In genomic region chr11:59954219-59954847, GRCh38 we compare ENCODE assay signal across 37 cellular contexts. TPM values are rescaled to one million over a fixed set of nuclear protein-coding genes. Genes with fewer than 3 reads are reported as not detected.
"Had no signal": no experiment of that assay in that cellular context is flagged by ENCODE, and none has a peak within 500 bp of the region (broad histone marks: within the 10 kb centered on the region; RNA-seq: fewer than 3 reads in every experiment).

No MANE protein-coding gene starts in this region.

- H2AFZ ChIP-seq: hepatocyte had no signal

- H3K36me3 ChIP-seq: adrenal gland, esophagus squamous epithelium, gastroesophageal sphincter, heart right ventricle had no signal

- H3K27ac ChIP-seq: adrenal gland, body of pancreas, esophagus squamous epithelium, gastroesophageal sphincter, heart right ventricle, hepatocyte, VCaP had no signal

- DNase-seq: activated B cell treated with CpG ODN at 0.5 μM for 24 hours; activated CD4-positive, alpha-beta T cell treated with anti-CD3 and anti-CD28 coated beads for 48 hours; activated CD4-positive, alpha-beta T cell treated with anti-CD3 and anti-CD28 coated beads, Interleukin-2, amount 50 U/mL, for 1 hour; activated CD4-positive, alpha-beta T cell treated with anti-CD3 and anti-CD28 coated beads, Interleukin-2, amount 50 U/mL, for 48 hours; activated CD8-positive, alpha-beta memory T cell treated with anti-CD3 and anti-CD28 coated beads for 24 hours; activated CD8-positive, alpha-beta T cell treated with anti-CD3 and anti-CD28 coated beads for 36 hours; activated effector memory CD4-positive, alpha-beta T cell treated with Interleukin-2 at 50 U/mL for 16 hours; activated naive CD4-positive, alpha-beta T cell treated with anti-CD3 and anti-CD28 coated beads for 36 hours; activated naive CD8-positive, alpha-beta T cell treated with anti-CD3 and anti-CD28 coated beads for 36 hours; activated naive CD8-positive, alpha-beta T cell treated with anti-CD3 and anti-CD28 coated beads, Interleukin-2, amount 50 U/mL, for 24 hours; activated T-cell treated with anti-CD3 and anti-CD28 coated beads, Interleukin-2, amount 50 U/mL, for 4 hours; adrenal gland; amygdala; aorta; body of pancreas; caudate nucleus; cortex of kidney; dermis blood vessel endothelial cell; effector CD4-positive, alpha-beta T cell; effector memory CD8-positive, alpha-beta T cell; esophagus squamous epithelium; foreskin melanocyte; heart right ventricle; T-helper 2 cell had no signal

- H3K4me1 ChIP-seq: adrenal gland, body of pancreas, esophagus squamous epithelium, gastroesophageal sphincter, heart right ventricle had no signal

- H3K27me3 ChIP-seq: adrenal gland, body of pancreas, esophagus squamous epithelium, gastroesophageal sphincter, heart right ventricle, hepatocyte had no signal

- H3K36me3 Mint-ChIP-seq: activated naive CD4-positive, alpha-beta T cell treated with anti-CD3 and anti-CD28 coated beads, Interleukin-2, amount 50 U/mL, for 24 hours; activated naive CD8-positive, alpha-beta T cell treated with anti-CD3 and anti-CD28 coated beads for 36 hours had no signal

- H3K4me3 ChIP-seq: adrenal gland, body of pancreas, esophagus squamous epithelium, gastroesophageal sphincter, heart right ventricle, hepatocyte had no signal

- ATAC-seq: activated CD4-positive, CD25-positive, alpha-beta regulatory T cell treated with anti-CD3 and anti-CD28 coated beads, Interleukin-2, amount 50 U/mL, for 24 hours; activated CD8-positive, alpha-beta T cell treated with anti-CD3 and anti-CD28 coated beads for 36 hours; activated naive CD8-positive, alpha-beta T cell treated with anti-CD3 and anti-CD28 coated beads, Interleukin-2, amount 50 U/mL, for 24 hours; activated T-cell treated with anti-CD3 and anti-CD28 coated beads, Interleukin-2, amount 50 U/mL, for 4 hours; activated T-helper 17 cell treated with anti-CD3 and anti-CD28 coated beads, Interleukin-2, amount 50 U/mL, for 72 hours; body of pancreas; effector memory CD8-positive, alpha-beta T cell; gastroesophageal sphincter; heart right ventricle had no signal

- H3K9me3 Mint-ChIP-seq: activated B cell treated with CpG ODN at 0.5 μM for 24 hours; activated CD8-positive, alpha-beta T cell treated with anti-CD3 and anti-CD28 coated beads for 36 hours; activated naive CD4-positive, alpha-beta T cell treated with anti-CD3 and anti-CD28 coated beads for 36 hours; activated naive CD4-positive, alpha-beta T cell treated with anti-CD3 and anti-CD28 coated beads, Interleukin-2, amount 50 U/mL, for 24 hours; activated naive CD8-positive, alpha-beta T cell treated with anti-CD3 and anti-CD28 coated beads for 36 hours; activated naive CD8-positive, alpha-beta T cell treated with anti-CD3 and anti-CD28 coated beads, Interleukin-2, amount 50 U/mL, for 24 hours; activated T-cell treated with anti-CD3 and anti-CD28 coated beads, Interleukin-2, amount 50 U/mL, for 4 hours; effector memory CD8-positive, alpha-beta T cell had no signal

- FAIRE-seq: colon, TTC549 had no signal

- H3K27ac Mint-ChIP-seq: activated B cell treated with CpG ODN at 0.5 μM for 24 hours; activated CD8-positive, alpha-beta T cell treated with anti-CD3 and anti-CD28 coated beads for 36 hours; activated naive CD4-positive, alpha-beta T cell treated with anti-CD3 and anti-CD28 coated beads for 36 hours; activated naive CD4-positive, alpha-beta T cell treated with anti-CD3 and anti-CD28 coated beads, Interleukin-2, amount 50 U/mL, for 24 hours; activated naive CD8-positive, alpha-beta T cell treated with anti-CD3 and anti-CD28 coated beads for 36 hours; activated naive CD8-positive, alpha-beta T cell treated with anti-CD3 and anti-CD28 coated beads, Interleukin-2, amount 50 U/mL, for 24 hours; activated T-helper 17 cell treated with anti-CD3 and anti-CD28 coated beads, Interleukin-2, amount 50 U/mL, for 72 hours; effector memory CD8-positive, alpha-beta T cell had no signal

- H3K79me2 ChIP-seq: hepatocyte had no signal

- H3K4me1 Mint-ChIP-seq: activated B cell treated with CpG ODN at 0.5 μM for 24 hours; activated naive CD4-positive, alpha-beta T cell treated with anti-CD3 and anti-CD28 coated beads, Interleukin-2, amount 50 U/mL, for 24 hours; activated naive CD8-positive, alpha-beta T cell treated with anti-CD3 and anti-CD28 coated beads for 36 hours; activated naive CD8-positive, alpha-beta T cell treated with anti-CD3 and anti-CD28 coated beads, Interleukin-2, amount 50 U/mL, for 24 hours; activated T-helper 17 cell treated with anti-CD3 and anti-CD28 coated beads, Interleukin-2, amount 50 U/mL, for 72 hours had no signal

- H3K4me3 Mint-ChIP-seq: activated B cell treated with CpG ODN at 0.5 μM for 24 hours; activated CD8-positive, alpha-beta T cell treated with anti-CD3 and anti-CD28 coated beads for 36 hours; activated naive CD4-positive, alpha-beta T cell treated with anti-CD3 and anti-CD28 coated beads for 36 hours; activated naive CD4-positive, alpha-beta T cell treated with anti-CD3 and anti-CD28 coated beads, Interleukin-2, amount 50 U/mL, for 24 hours; activated naive CD8-positive, alpha-beta T cell treated with anti-CD3 and anti-CD28 coated beads for 36 hours; activated naive CD8-positive, alpha-beta T cell treated with anti-CD3 and anti-CD28 coated beads, Interleukin-2, amount 50 U/mL, for 24 hours; activated T-cell treated with anti-CD3 and anti-CD28 coated beads, Interleukin-2, amount 50 U/mL, for 4 hours; activated T-helper 17 cell treated with anti-CD3 and anti-CD28 coated beads, Interleukin-2, amount 50 U/mL, for 72 hours; effector memory CD8-positive, alpha-beta T cell had no signal

- H3K4me2 ChIP-seq: hepatocyte had no signal

- H3K9me3 ChIP-seq: adrenal gland, body of pancreas, esophagus squamous epithelium, gastroesophageal sphincter, heart right ventricle had no signal

RNA-seq across cellular contexts. Expression of gene OOSP4A, which starts 9.5 kb away (rescaled TPM):
- total RNA-seq: activated B cell treated with CpG ODN at 0.5 μM for 24 hours; activated CD8-positive, alpha-beta T cell treated with anti-CD3 and anti-CD28 coated beads for 36 hours; activated naive CD4-positive, alpha-beta T cell treated with anti-CD3 and anti-CD28 coated beads for 36 hours; activated naive CD8-positive, alpha-beta T cell treated with anti-CD3 and anti-CD28 coated beads for 36 hours; activated T-cell treated with anti-CD3 and anti-CD28 coated beads, Interleukin-2, amount 50 U/mL, for 4 hours; activated T-helper 17 cell treated with anti-CD3 and anti-CD28 coated beads, Interleukin-2, amount 50 U/mL, for 72 hours; adrenal gland; aorta; body of pancreas; chondrocyte; dermis blood vessel endothelial cell; fibroblast of lung; fibroblast of villous mesenchyme; gastroesophageal sphincter; glomerular endothelial cell; heart right ventricle; hepatocyte had no signal
- polyA plus RNA-seq: adrenal gland, aorta, esophagus, fibroblast of lung, heart right ventricle, hepatocyte had no signal

RNA-seq across cellular contexts. Expression of gene OOSP1, which starts 16.1 kb away (rescaled TPM):
- total RNA-seq: activated B cell treated with CpG ODN at 0.5 μM for 24 hours; activated CD8-positive, alpha-beta T cell treated with anti-CD3 and anti-CD28 coated beads for 36 hours; activated naive CD4-positive, alpha-beta T cell treated with anti-CD3 and anti-CD28 coated beads for 36 hours; activated naive CD8-positive, alpha-beta T cell treated with anti-CD3 and anti-CD28 coated beads for 36 hours; activated T-cell treated with anti-CD3 and anti-CD28 coated beads, Interleukin-2, amount 50 U/mL, for 4 hours; activated T-helper 17 cell treated with anti-CD3 and anti-CD28 coated beads, Interleukin-2, amount 50 U/mL, for 72 hours; adrenal gland; aorta; body of pancreas; chondrocyte; dermis blood vessel endothelial cell; esophagus squamous epithelium; fibroblast of lung; fibroblast of villous mesenchyme; gastroesophageal sphincter; glomerular endothelial cell; heart right ventricle; hepatocyte had no signal
- polyA plus RNA-seq: adrenal gland, aorta, esophagus, fibroblast of lung, heart right ventricle, hepatocyte had no signal
